In genomic region chr3:49841126-49841525, GRCh38 we compare ENCODE assay signal across 7 cellular contexts. TPM values are rescaled to one million over a fixed set of nuclear protein-coding genes. Genes with fewer than 3 reads are reported as not detected.
DNase-seq lines count a peak whose midpoint lies in the region; TF ChIP-seq lines count a peak whose summit lies in the region.
"Had no signal": no experiment of that assay in that cellular context is flagged by ENCODE, and none has a peak within 500 bp of the region (broad histone marks: within the 10 kb centered on the region; RNA-seq: fewer than 3 reads in every experiment).

No MANE protein-coding gene starts in this region.

- no peaks in the 10 kb centered on the region for H3K4me1 ChIP-seq in HUES64 (ENCODE audit: insufficient read depth, low read length)
- H3K4me1 ChIP-seq in prostate gland (replicated peaks) = no peaks in the 10 kb centered on the region

- intact Hi-C loops in prostate gland (cut with DNase I) = loop anchor here (5.0 kb wide), 1 partner anchor 139 kb away; no protein-coding TSS in a partner anchor

- H3K9ac ChIP-seq in HUES64 (ENCODE audit: low read depth, low read length) = no peak overlapping the region

- peak; percentile 19 to 29 for DNase-seq in AML-193 (lab: John Stamatoyannopoulos, UW)
- peak; percentile 41 for DNase-seq in cerebellar cortex (ENCODE audit: low spot score)
- DNase-seq in mesothelial cell of epicardium (ENCODE audit: low spot score in 2 of 2, unreplicated experiment in 2 of 2) = no peak
- no peak for DNase-seq in mesenteric fat pad (ENCODE audit: low spot score)
- DNase-seq in prostate gland (ENCODE audit: low spot score) = no peak

- 0 out of 2 replicates have a peak overlapping the region, but pooled peaks have one; percentile 18 for H3K27ac ChIP-seq in HUES64 (ENCODE audit: low read depth, low read length)
- no peak overlapping the region for H3K27ac ChIP-seq in prostate gland

- H3K9me3 ChIP-seq in HUES64 (ENCODE audit: insufficient read depth, low read depth, low read length) (no peaks in the 10 kb centered on the region), prostate gland (no peaks in the 10 kb centered on the region)

- H3K27ac Mint-ChIP-seq in mesothelial cell of epicardium = no peak overlapping the region
- H3K27ac Mint-ChIP-seq: dendritic cell treated with granulocyte-macrophage colony-stimulating factor and Interleukin-4, amounts not matched to agents 40 ng/mL and 50 ng/mL, for 4 days had no signal

- TF ChIP-seq CTCF in mesothelial cell of epicardium (IDR thresholded peaks at IDR 0.05; ENCODE audit: unreplicated experiment) (no peak), prostate gland (IDR thresholded peaks at IDR 0.05) (peak in 1 of 4 experiments; percentile 36)

- no peak overlapping the region for H3K4me3 Mint-ChIP-seq in mesothelial cell of epicardium
- H3K4me3 Mint-ChIP-seq: dendritic cell treated with granulocyte-macrophage colony-stimulating factor and Interleukin-4, amounts not matched to agents 40 ng/mL and 50 ng/mL, for 4 days had no signal

- H3K4me3 ChIP-seq in HUES64 (ENCODE audit: low read length) = no peak overlapping the region
- no peak overlapping the region for H3K4me3 ChIP-seq in prostate gland

- H3K36me3 Mint-ChIP-seq in mesothelial cell of epicardium = peaks cover 1% of the 10 kb centered on the region

- no peaks in the 10 kb centered on the region for H3K27me3 ChIP-seq in HUES64 (ENCODE audit: insufficient read depth, low read length)
- no peaks in the 10 kb centered on the region for H3K27me3 ChIP-seq in prostate gland (replicated peaks; ENCODE audit: insufficient read depth)

- no peaks in the 10 kb centered on the region for H3K9me3 Mint-ChIP-seq in mesothelial cell of epicardium
- H3K9me3 Mint-ChIP-seq: dendritic cell treated with granulocyte-macrophage colony-stimulating factor and Interleukin-4, amounts not matched to agents 40 ng/mL and 50 ng/mL, for 4 days had no signal

- no peaks in the 10 kb centered on the region for H3K27me3 Mint-ChIP-seq in mesothelial cell of epicardium (ENCODE audit: low read depth)
- H3K27me3 Mint-ChIP-seq: dendritic cell treated with granulocyte-macrophage colony-stimulating factor and Interleukin-4, amounts not matched to agents 40 ng/mL and 50 ng/mL, for 4 days had no signal

- no peak for TF ChIP-seq POLR2A in prostate gland (IDR thresholded peaks at IDR 0.05)

- peaks cover 78% of the 10 kb centered on the region for H3K36me3 ChIP-seq in HUES64 (ENCODE audit: insufficient read depth, low read length)
- H3K36me3 ChIP-seq in prostate gland = no peaks in the 10 kb centered on the region

- H3K4me1 Mint-ChIP-seq in mesothelial cell of epicardium = peaks cover 5% of the 10 kb centered on the region

RNA-seq across cellular contexts. Expression of gene TRAIP, which starts 15.2 kb away (rescaled TPM):
- 18.4 TPM for polyA plus RNA-seq in HUES64 (2013, experiment 1 of 2)
- 19.6 TPM for polyA plus RNA-seq in HUES64 (2013, experiment 2 of 2)
- total RNA-seq in mesothelial cell of epicardium = 10.4 to 15.0 TPM (median 10.6 TPM) in 3 replicates
- total RNA-seq in mesenteric fat pad = 1.1 TPM
- 1 to 10 TPM; 2.8 to 7.7 TPM for total RNA-seq in prostate gland

RNA-seq across cellular contexts. Expression of gene UBA7, which starts 27.4 kb away (rescaled TPM):
- polyA plus RNA-seq in HUES64 (2013, experiment 1 of 2) = 0.40 TPM
- 0.76 TPM for polyA plus RNA-seq in HUES64 (2013, experiment 2 of 2)
- total RNA-seq in mesothelial cell of epicardium (133 to 144 TPM (median 139 TPM) in 3 replicates), mesenteric fat pad (38.2 TPM), prostate gland (10 to 100 TPM; 50.5 to 96.9 TPM)

RNA-seq across cellular contexts. Expression of gene CAMKV, which starts 28.6 kb away (rescaled TPM):
- 44.8 TPM for polyA plus RNA-seq in HUES64 (2013, experiment 1 of 2)
- polyA plus RNA-seq in HUES64 (2013, experiment 2 of 2) = 39.2 TPM
- total RNA-seq in mesothelial cell of epicardium = 0.14 to 0.58 TPM in 2 of 3 replicates, not detected in the other
- not detected for total RNA-seq in mesenteric fat pad
- total RNA-seq in prostate gland = under 1 TPM in 1 of 2 donors, not detected in 1; 0.97 TPM

RNA-seq across cellular contexts. Expression of gene INKA1, which starts 38.1 kb away (rescaled TPM):
- polyA plus RNA-seq in HUES64 (2013, experiment 1 of 2) = 1.3 TPM
- polyA plus RNA-seq in HUES64 (2013, experiment 2 of 2) = 2.9 TPM
- total RNA-seq in mesothelial cell of epicardium (7.7 to 9.4 TPM (median 8.4 TPM) in 3 replicates), mesenteric fat pad (3.2 TPM), prostate gland (1 to 10 TPM; 4.0 to 8.1 TPM)

RNA-seq across cellular contexts. Expression of gene CDHR4, which starts 41.5 kb away (rescaled TPM):
- not detected for polyA plus RNA-seq in HUES64 (2013, experiment 1 of 2)
- not detected for polyA plus RNA-seq in HUES64 (2013, experiment 2 of 2)
- total RNA-seq in mesothelial cell of epicardium (0.27 to 0.42 TPM in 2 of 3 replicates, not detected in the other), mesenteric fat pad (not detected), prostate gland (not detected)

Comparison
In these comparisons a context has a peak if more than half of its experiments do, and no peak if none do; other contexts are left out.
1. DNase-seq: peak in AML-193 (2 of 2) and cerebellar cortex (single experiment); none in mesothelial cell of epicardium (0 of 2), mesenteric fat pad (single experiment) and prostate gland (single experiment).